In genomic region chr20:53174454-53174853, GRCh38 we compare ENCODE assay signal across 24 cellular contexts.
"Had no signal": no experiment of that assay in that cellular context is flagged by ENCODE, and none has a peak within 500 bp of the region (broad histone marks: within the 10 kb centered on the region; RNA-seq: fewer than 3 reads in every experiment).

No MANE protein-coding gene starts in this region.

- H3K4me1 ChIP-seq: heart left ventricle, spleen, tibial artery, upper lobe of right lung, vagina had no signal

- H3K9me3 Mint-ChIP-seq: natural killer cell; neural crest cell; stimulated activated memory B cell treated with anti-CD40 and anti-IgM and Interleukin-4, amounts not matched to agents 10 μg/mL and 1 μg/mL and 100 μg/mL, for 72 hours; stimulated activated naive CD8-positive, alpha-beta T cell treated with anti-CD3 and anti-CD28 coated beads, Interleukin-15, Interleukin-2, amounts not matched to agents 100 ng/mL and 50 ng/mL, for 24 hours had no signal

- H3K36me3 ChIP-seq: heart left ventricle, ovary, spleen, tibial artery, upper lobe of right lung, vagina had no signal

- H3K27me3 ChIP-seq: heart left ventricle, ovary, tibial artery, upper lobe of right lung, vagina had no signal

- H3K4me1 Mint-ChIP-seq: natural killer cell; stimulated activated memory B cell treated with anti-CD40 and anti-IgM and Interleukin-4, amounts not matched to agents 10 μg/mL and 1 μg/mL and 100 μg/mL, for 72 hours had no signal

- H3K27ac Mint-ChIP-seq: natural killer cell; stimulated activated memory B cell treated with anti-CD40 and anti-IgM and Interleukin-4, amounts not matched to agents 10 μg/mL and 1 μg/mL and 100 μg/mL, for 72 hours; stimulated activated naive CD8-positive, alpha-beta T cell treated with anti-CD3 and anti-CD28 coated beads, Interleukin-15, Interleukin-2, amounts not matched to agents 100 ng/mL and 50 ng/mL, for 24 hours had no signal

- H3K27ac ChIP-seq: dorsolateral prefrontal cortex, heart left ventricle, ovary, spleen, tibial artery, upper lobe of right lung, vagina had no signal

- H3K9me3 ChIP-seq: heart left ventricle, ovary, spleen, tibial artery, upper lobe of right lung, vagina had no signal

- H3K4me3 Mint-ChIP-seq: natural killer cell; neural crest cell; stimulated activated memory B cell treated with anti-CD40 and anti-IgM and Interleukin-4, amounts not matched to agents 10 μg/mL and 1 μg/mL and 100 μg/mL, for 72 hours; stimulated activated naive CD8-positive, alpha-beta T cell treated with anti-CD3 and anti-CD28 coated beads, Interleukin-15, Interleukin-2, amounts not matched to agents 100 ng/mL and 50 ng/mL, for 24 hours had no signal

- ATAC-seq: esophagus mucosa; heart left ventricle; natural killer cell; sciatic nerve; stimulated activated memory B cell treated with anti-CD40 and anti-IgM and Interleukin-4, amounts not matched to agents 10 μg/mL and 1 μg/mL and 100 μg/mL, for 72 hours; upper lobe of right lung had no signal

- H3K4me3 ChIP-seq: dorsolateral prefrontal cortex, heart left ventricle, ovary, spleen, tibial artery, upper lobe of right lung, vagina had no signal

- H3K36me3 Mint-ChIP-seq: natural killer cell; stimulated activated memory B cell treated with anti-CD40 and anti-IgM and Interleukin-4, amounts not matched to agents 10 μg/mL and 1 μg/mL and 100 μg/mL, for 72 hours had no signal

- DNase-seq: cortex of kidney; dorsolateral prefrontal cortex; effector CD8-positive, alpha-beta T cell; heart left ventricle; hypothalamus; kidney glomerular epithelial cell; mammary epithelial cell; natural killer cell; nucleus accumbens; ovary; spleen; stimulated activated CD4-positive, alpha-beta T cell treated with anti-CD3 and anti-CD28 coated beads, Interleukin-15, amount 100 ng/mL, for 24 hours; stimulated activated CD4-positive, alpha-beta T cell treated with anti-CD3 and anti-CD28 coated beads, Interleukin-1b, Interleukin-23, amount 100 ng/mL, for 48 hours; stimulated activated CD4-positive, alpha-beta T cell treated with anti-CD3 and anti-CD28 coated beads, Interleukin-4, amount 100 ng/mL, for 24 hours; tibial artery; upper lobe of right lung had no signal

- FAIRE-seq: frontal cortex, islet of Langerhans had no signal

- H3K27me3 Mint-ChIP-seq: stimulated activated memory B cell treated with anti-CD40 and anti-IgM and Interleukin-4, amounts not matched to agents 10 μg/mL and 1 μg/mL and 100 μg/mL, for 72 hours had no signal
